1 cellular context compared by ENCODE assay signal in the genomic region with DNA sequence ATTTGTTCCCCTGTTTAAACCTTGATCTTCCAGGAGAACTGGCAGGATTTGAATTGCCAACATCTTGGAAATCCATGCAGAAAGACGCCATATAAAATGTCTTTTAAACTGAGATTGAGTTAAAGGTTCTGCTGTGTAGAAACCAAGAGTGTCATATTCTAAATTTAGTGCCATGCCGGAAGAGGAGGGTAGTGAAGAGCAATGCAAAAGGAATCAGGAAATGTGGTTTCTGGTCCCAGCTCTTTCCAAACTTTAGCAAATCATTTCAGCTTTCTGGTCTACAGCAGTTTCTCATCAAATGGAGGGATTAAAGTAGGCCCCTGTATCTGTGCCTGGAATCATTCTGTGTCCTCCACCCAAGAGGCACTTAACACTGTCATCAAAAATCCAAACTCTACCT.
TF ChIP-seq lines count a peak whose summit lies in the region.

No MANE protein-coding gene starts in this region.

TF ChIP-seq in H1, 55 proteins besides CTCF, POLR2A, EP300 and RAD21 (continued from another document):
- TF ChIP-seq CHD7 (IDR thresholded peaks at IDR 0.05; ENCODE audit: insufficient replicate concordance, low read length), result no peak
- no peak for TF ChIP-seq CBX8 (IDR thresholded peaks at IDR 0.05; ENCODE audit: borderline replicate concordance, low read depth, low read length)
- TF ChIP-seq EGR1 (IDR thresholded peaks at IDR 0.05; ENCODE audit: borderline replicate concordance, low read depth, low read length), result no peak
- no peak for TF ChIP-seq SIN3A (conservative IDR thresholded peaks at IDR 0.05 in 1 of 2, IDR thresholded peaks at IDR 0.05 in 1 of 2; ENCODE audit: low read depth in 1 of 2, low read length in 2 of 2)
- TF ChIP-seq, protein P1, sequence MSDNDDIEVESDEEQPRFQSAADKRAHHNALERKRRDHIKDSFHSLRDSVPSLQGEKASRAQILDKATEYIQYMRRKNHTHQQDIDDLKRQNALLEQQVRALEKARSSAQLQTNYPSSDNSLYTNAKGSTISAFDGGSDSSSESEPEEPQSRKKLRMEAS (IDR thresholded peaks at IDR 0.05), result no peak
- TF ChIP-seq KDM4A (IDR thresholded peaks at IDR 0.05; ENCODE audit: low read depth, low read length, severe bottlenecking), result no peak
- no peak for TF ChIP-seq CTBP2 (IDR thresholded peaks at IDR 0.05; ENCODE audit: borderline replicate concordance, insufficient read depth, insufficient read length, low read length)
- no peak for TF ChIP-seq TAF1 (IDR thresholded peaks at IDR 0.05; ENCODE audit: low read depth, low read length)
- TF ChIP-seq KDM5A (IDR thresholded peaks at IDR 0.05; ENCODE audit: low read length), result no peak
- no peak for TF ChIP-seq BCL11A (IDR thresholded peaks at IDR 0.05; ENCODE audit: low read depth in 2 of 2, low read length in 2 of 2)
- no peak for TF ChIP-seq RXRA (IDR thresholded peaks at IDR 0.05; ENCODE audit: insufficient read depth, low read depth, low read length)
- TF ChIP-seq BRCA1 (IDR thresholded peaks at IDR 0.05; ENCODE audit: low read depth, low read length), result no peak
- TF ChIP-seq SIRT6 (IDR thresholded peaks at IDR 0.05; ENCODE audit: low read length), result no peak
- no peak for TF ChIP-seq CEBPB (IDR thresholded peaks at IDR 0.05; ENCODE audit: low read depth, low read length)
